ENCODE assay signal across 7 cellular contexts in genomic region chr11:85685131-85685819, GRCh38. TPM values are rescaled to one million over a fixed set of nuclear protein-coding genes. Genes with fewer than 3 reads are reported as not detected.
A peak's percentile ranks its signal among the peaks of the same experiment; 100 is the strongest.
DNase-seq lines count a peak whose midpoint lies in the region; ATAC-seq, FAIRE-seq and TF ChIP-seq lines count a peak whose summit lies in the region.
"Had no signal": no experiment of that assay in that cellular context is flagged by ENCODE, and none has a peak within 500 bp of the region (broad histone marks: within the 10 kb centered on the region; RNA-seq: fewer than 3 reads in every experiment).

No MANE protein-coding gene starts in this region.

- ATAC-seq in HG03342 (IDR thresholded peaks at IDR 0.05; ENCODE audit: unreplicated experiment) (no peak), HG03135 (IDR thresholded peaks at IDR 0.05; ENCODE audit: unreplicated experiment) (no peak)
- ATAC-seq: T-cell had no signal

- H3K36me3 Mint-ChIP-seq in brain = no peaks in the 10 kb centered on the region
- no peaks in the 10 kb centered on the region for H3K36me3 Mint-ChIP-seq in nephron (ENCODE audit: low read depth)
- H3K36me3 Mint-ChIP-seq: T-cell had no signal

- H3K9me3 Mint-ChIP-seq in brain (no peaks in the 10 kb centered on the region), nephron (no peaks in the 10 kb centered on the region)
- H3K9me3 Mint-ChIP-seq: T-cell had no signal

- peak; percentile 79 for DNase-seq in DMS53 treated with DMSO at 0.1 percent for 48 hours (lab: John Stamatoyannopoulos, UW; ENCODE audit: unreplicated experiment)
- no peak for DNase-seq in frontal cortex (ENCODE audit: low spot score in 2 of 2)
- DNase-seq: T-cell had no signal

- TF ChIP-seq CTCF in brain (conservative IDR thresholded peaks at IDR 0.05) (no peak), nephron (IDR thresholded peaks at IDR 0.05; ENCODE audit: unreplicated experiment in 3 of 3) (no peak)

- peaks cover 2% of the 10 kb centered on the region for H3K27me3 Mint-ChIP-seq in brain
- peaks cover 5% of the 10 kb centered on the region for H3K27me3 Mint-ChIP-seq in nephron (ENCODE audit: low read depth)

- peak overlapping the region in 3 of 5 experiments; percentile 70 to 82 (median 71) for H3K4me3 Mint-ChIP-seq in brain
- H3K4me3 Mint-ChIP-seq in nephron = peak overlapping the region; percentile 72 to 89 (median 83)
- H3K4me3 Mint-ChIP-seq: T-cell had no signal

- H3K27ac Mint-ChIP-seq in brain = peak overlapping the region; percentile 59 to 94 (median 84)
- peak overlapping the region; percentile 92 to 98 (median 95) for H3K27ac Mint-ChIP-seq in nephron

- H3K4me1 Mint-ChIP-seq in brain (peaks cover 37% of the 10 kb centered on the region), nephron (peaks cover 32% of the 10 kb centered on the region)

- no peak for FAIRE-seq in frontal cortex (lab: Jason Lieb, UNC)

RNA-seq across cellular contexts. Expression of gene CCDC89, which starts 0.7 kb away (rescaled TPM):
- 2.3 TPM for polyA plus RNA-seq in brain (ENCODE audit: insufficient read depth, low read depth, low replicate concordance)
- 0.41 TPM for total RNA-seq in frontal cortex

RNA-seq across cellular contexts. Expression of gene CREBZF, which starts 20.3 kb away (rescaled TPM):
- polyA plus RNA-seq in brain (ENCODE audit: insufficient read depth, low read depth, low replicate concordance) = 21.7 TPM
- total RNA-seq in frontal cortex = 78.3 TPM

RNA-seq across cellular contexts. Expression of gene TMEM126A, which starts 37.5 kb away (rescaled TPM):
- 28.8 TPM for polyA plus RNA-seq in brain (ENCODE audit: insufficient read depth, low read depth, low replicate concordance)
- 33.8 TPM for total RNA-seq in frontal cortex

RNA-seq across cellular contexts. Expression of gene TMEM126B, which starts 56.9 kb away (rescaled TPM):
- 21.0 TPM for polyA plus RNA-seq in brain (ENCODE audit: insufficient read depth, low read depth, low replicate concordance)
- total RNA-seq in frontal cortex = 47.3 TPM

RNA-seq across cellular contexts. Expression of gene DLG2, which starts 58.1 kb away (rescaled TPM):
- 12.9 TPM for polyA plus RNA-seq in brain (ENCODE audit: insufficient read depth, low read depth, low replicate concordance)
- 174 TPM for total RNA-seq in frontal cortex
